Comparison of ENCODE assay signal across 12 cellular contexts in the genomic region with DNA sequence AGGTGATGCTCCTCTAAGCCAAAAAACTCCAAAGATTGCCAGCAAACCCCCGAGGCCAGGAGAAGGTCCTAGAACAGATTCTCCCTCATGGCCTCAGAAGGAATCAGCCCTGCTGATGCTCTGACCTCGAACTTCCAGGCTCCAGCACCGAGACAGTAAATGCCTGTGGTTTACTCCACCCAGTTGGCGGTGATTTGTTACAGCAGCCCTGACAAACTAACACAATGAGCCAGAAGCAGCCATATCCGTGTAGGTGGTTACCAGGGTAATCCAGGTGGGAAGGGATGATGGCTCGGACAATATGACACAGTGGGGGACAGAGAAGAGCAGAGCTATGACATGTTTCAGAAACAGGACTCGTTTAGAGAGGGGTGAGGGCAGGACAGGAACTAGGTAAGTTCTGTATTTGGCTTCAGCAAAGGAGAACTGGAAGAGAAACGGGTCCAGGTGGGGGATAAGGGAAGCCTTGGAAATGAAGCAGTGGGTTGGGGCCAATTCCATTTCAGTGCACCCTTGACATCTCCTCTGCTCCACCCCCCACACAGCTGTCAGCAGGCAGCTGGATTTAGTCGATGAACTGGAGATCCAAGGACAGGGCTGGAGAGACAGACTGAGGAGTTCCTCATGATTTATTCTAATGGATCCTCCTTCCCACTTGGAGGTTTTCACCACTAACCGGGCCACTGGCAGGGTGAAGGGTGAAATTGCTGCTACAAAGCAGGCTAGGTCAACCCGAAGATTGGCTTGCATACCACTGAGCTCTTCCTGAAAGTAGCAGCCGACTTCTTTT.
A peak's percentile ranks its signal among the peaks of the same experiment; 100 is the strongest.
DNase-seq lines count a peak whose midpoint lies in the region; ATAC-seq and TF ChIP-seq lines count a peak whose summit lies in the region.
"Had no signal": no experiment of that assay in that cellular context is flagged by ENCODE, and none has a peak within 500 bp of the region (broad histone marks: within the 10 kb centered on the region; RNA-seq: fewer than 3 reads in every experiment).

No MANE protein-coding gene starts in this region.

- DNase-seq in ELR (ENCODE audit: low read depth), result peak; percentile 48
- peak; percentile 80 for DNase-seq in M059J (ENCODE audit: low read depth)
- peak; percentile 25 to 39 for DNase-seq in cardiac fibroblast (ENCODE audit: low read depth in 2 of 2)
- DNase-seq in neural crest cell (ENCODE audit: low read depth, low spot score), result no peak
- DNase-seq in NCI-H128 (lab: John Stamatoyannopoulos, UW; ENCODE audit: unreplicated experiment), result no peak
- DNase-seq: CD8-positive, alpha-beta T cell; MG63; NCI-H526 treated with DMSO at 0.1 percent for 48 hours; substantia nigra had no signal

- H3K4me1 Mint-ChIP-seq in neural crest cell, result peaks cover 53% of the 10 kb centered on the region

- peak overlapping the region; percentile 56 for H3K4me3 Mint-ChIP-seq in neural crest cell
- H3K4me3 Mint-ChIP-seq: CD8-positive, alpha-beta T cell had no signal

- TF ChIP-seq CTCF in cardiac fibroblast (IDR thresholded peaks at IDR 0.05; ENCODE audit: low read depth, low read length) (no peak), neural crest cell (conservative IDR thresholded peaks at IDR 0.05) (no peak)

- ATAC-seq in GM21737 (IDR thresholded peaks at IDR 0.05; ENCODE audit: unreplicated experiment) (no peak), HG02798 (IDR thresholded peaks at IDR 0.05; ENCODE audit: poor library complexity, unreplicated experiment) (no peak), GM18867 (IDR thresholded peaks at IDR 0.05; ENCODE audit: unreplicated experiment) (no peak)
- ATAC-seq: CD8-positive, alpha-beta T cell had no signal

- peak overlapping the region; percentile 91 for H3K27ac Mint-ChIP-seq in neural crest cell (ENCODE audit: unreplicated experiment)
- H3K27ac Mint-ChIP-seq: CD8-positive, alpha-beta T cell had no signal

- H3K9me3 Mint-ChIP-seq in neural crest cell, result peaks cover 5% of the 10 kb centered on the region
- H3K9me3 Mint-ChIP-seq: CD8-positive, alpha-beta T cell had no signal

- no peaks in the 10 kb centered on the region for H3K27me3 Mint-ChIP-seq in neural crest cell (ENCODE audit: low read depth)

- no peak overlapping the region for H3K4me3 ChIP-seq in cardiac fibroblast (replicated peaks in 1 of 2; ENCODE audit: low read depth in 2 of 2, low read length in 2 of 2)
- H3K4me3 ChIP-seq: MG63 had no signal

- H3K36me3 Mint-ChIP-seq in neural crest cell (ENCODE audit: low read depth), result no peaks in the 10 kb centered on the region
- H3K36me3 Mint-ChIP-seq: CD8-positive, alpha-beta T cell had no signal

Comparison
In these comparisons a context has a peak if more than half of its experiments do, and no peak if none do; other contexts are left out.
1. DNase-seq: peak in ELR (single experiment), M059J (single experiment) and cardiac fibroblast (2 of 2); none in neural crest cell (single experiment) and NCI-H128 (single experiment).